In genomic region chr12:133156125-133156690, GRCh38 we compare ENCODE assay signal across 1 cellular context.
A peak's percentile ranks its signal among the peaks of the same experiment; 100 is the strongest.
TF ChIP-seq lines count a peak whose summit lies in the region.

No MANE protein-coding gene starts in this region.

TF ChIP-seq in GM12878, 131 proteins besides CTCF, POLR2A, EP300 and RAD21:
- TF ChIP-seq, protein P1, sequence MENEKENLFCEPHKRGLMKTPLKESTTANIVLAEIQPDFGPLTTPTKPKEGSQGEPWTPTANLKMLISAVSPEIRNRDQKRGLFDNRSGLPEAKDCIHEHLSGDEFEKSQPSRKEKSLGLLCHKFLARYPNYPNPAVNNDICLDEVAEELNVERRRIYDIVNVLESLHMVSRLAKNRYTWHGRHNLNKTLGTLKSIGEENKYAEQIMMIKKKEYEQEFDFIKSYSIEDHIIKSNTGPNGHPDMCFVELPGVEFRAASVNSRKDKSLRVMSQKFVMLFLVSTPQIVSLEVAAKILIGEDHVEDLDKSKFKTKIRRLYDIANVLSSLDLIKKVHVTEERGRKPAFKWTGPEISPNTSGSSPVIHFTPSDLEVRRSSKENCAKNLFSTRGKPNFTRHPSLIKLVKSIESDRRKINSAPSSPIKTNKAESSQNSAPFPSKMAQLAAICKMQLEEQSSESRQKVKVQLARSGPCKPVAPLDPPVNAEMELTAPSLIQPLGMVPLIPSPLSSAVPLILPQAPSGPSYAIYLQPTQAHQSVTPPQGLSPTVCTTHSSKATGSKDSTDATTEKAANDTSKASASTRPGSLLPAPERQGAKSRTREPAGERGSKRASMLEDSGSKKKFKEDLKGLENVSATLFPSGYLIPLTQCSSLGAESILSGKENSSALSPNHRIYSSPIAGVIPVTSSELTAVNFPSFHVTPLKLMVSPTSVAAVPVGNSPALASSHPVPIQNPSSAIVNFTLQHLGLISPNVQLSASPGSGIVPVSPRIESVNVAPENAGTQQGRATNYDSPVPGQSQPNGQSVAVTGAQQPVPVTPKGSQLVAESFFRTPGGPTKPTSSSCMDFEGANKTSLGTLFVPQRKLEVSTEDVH (IDR thresholded peaks at IDR 0.05; ENCODE audit: low read depth, partially characterized antibody): no peak
- TF ChIP-seq CBX3 (IDR thresholded peaks at IDR 0.05; ENCODE audit: borderline replicate concordance, low read depth) (no peak), ZNF207 (IDR thresholded peaks at IDR 0.05; ENCODE audit: borderline replicate concordance) (no peak), NR2F1 (conservative IDR thresholded peaks at IDR 0.05) (no peak), TCF7 (IDR thresholded peaks at IDR 0.05; ENCODE audit: borderline replicate concordance) (no peak), CUX1 (IDR thresholded peaks at IDR 0.05; ENCODE audit: insufficient replicate concordance, low read depth, low read length) (no peak), SMAD1 (IDR thresholded peaks at IDR 0.05; ENCODE audit: low read depth, partially characterized antibody) (no peak), CBX5 (IDR thresholded peaks at IDR 0.05; ENCODE audit: low read depth) (0 out of 2 replicates have a peak, but pooled peaks have one; percentile 54), ZNF274 (IDR thresholded peaks at IDR 0.05; ENCODE audit: insufficient read depth, insufficient read length) (peak; percentile 64)
